ENCODE assay signal across 1 cellular context in the genomic region with DNA sequence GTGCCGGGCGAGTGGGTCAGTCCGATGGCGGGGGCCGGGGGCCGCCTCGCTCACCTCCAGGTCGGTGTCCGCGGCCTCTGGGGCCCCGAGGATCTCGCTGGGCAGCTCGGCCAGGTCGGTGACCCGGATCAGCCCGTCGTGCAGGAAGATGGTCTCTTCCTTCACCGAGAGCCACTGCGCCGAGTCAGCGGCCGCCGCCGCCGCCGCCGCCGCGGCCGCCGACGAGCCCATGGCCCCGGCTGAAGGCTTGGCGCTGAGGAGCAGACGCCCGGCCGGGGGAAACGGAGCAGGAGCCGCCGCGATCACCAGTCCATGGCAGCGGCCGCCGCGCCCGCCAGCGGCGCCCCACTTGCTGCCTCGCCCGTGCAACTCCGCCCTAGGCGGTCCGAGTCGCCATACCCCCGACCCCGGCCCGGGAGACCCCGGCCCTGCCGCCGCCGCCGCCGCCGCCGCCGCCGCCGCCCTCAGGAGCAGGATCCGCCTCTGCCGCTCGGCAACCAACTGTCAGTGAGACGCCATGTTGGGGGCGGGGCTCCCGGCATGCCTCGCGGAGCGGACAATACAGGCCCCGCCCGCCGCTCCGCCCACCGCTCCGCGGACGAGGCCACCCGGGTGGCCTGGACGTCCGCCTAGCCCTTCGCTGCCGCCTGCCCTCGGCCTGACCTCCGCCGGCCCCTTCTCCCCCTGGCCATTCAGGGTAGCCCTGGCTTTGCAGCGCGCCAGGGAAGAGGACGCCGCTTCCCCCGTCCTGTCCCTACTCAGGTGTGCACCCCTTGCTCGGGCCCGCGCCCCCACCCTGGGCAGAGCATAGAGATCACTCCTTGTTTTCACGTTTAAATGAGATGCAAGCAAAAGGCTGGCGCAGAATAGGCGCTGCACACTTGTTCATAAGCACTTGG.
TF ChIP-seq lines count a peak whose summit lies in the region.

A gene with protein sequence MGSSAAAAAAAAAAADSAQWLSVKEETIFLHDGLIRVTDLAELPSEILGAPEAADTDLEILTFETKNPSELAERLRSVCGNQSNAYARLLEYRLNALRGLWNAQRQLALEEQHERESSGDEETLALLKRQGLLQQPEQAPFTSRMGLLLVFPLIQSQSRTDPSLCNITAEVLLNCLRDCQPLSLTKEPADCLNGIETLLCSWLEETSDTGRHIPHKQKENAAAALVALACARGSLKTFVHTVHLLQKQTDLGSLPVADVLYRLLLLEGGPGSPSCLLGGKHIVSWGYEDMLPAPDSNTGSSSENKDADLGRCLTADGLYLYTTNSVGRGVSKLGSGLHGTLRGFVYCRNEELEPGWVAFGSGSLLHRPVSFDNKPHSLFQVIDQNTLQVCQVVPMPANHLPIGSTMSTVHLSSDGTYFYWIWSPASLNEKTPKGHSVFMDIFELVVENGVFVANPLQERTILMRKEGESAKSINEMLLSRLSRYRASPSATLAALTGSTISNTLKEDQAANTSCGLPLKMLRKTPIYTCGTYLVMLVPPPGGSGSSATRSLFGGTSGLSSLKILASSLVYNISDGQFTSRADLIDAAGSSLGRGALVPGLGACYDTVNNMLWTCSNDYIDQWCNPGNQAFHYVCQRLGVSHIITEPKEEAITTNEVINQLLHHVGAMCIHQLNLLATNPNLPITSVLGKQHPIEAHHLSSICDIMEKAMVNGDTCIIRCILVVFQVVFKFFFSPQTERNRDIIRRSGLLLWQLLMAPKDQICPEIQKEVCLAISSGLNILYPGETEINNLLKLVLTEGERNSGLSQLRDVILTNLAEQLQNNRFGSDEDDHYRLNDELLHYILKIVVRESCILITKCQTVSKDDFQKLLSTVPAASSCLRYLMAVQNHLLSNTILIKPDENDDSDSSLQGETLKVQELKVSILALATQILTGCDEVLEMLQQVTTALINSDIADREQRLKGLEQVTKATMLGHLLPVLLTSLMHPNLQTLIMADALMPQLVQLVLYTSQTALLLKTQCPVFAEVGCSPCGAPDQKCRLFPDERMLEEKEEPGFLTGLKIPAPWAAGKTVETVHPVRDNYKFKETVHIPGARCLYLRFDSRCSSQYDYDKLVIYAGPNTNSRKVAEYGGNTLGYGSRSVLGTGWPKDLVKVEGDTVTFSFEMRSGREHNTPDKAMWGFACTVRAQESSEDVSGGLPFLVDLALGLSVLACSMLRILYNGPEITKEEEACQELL (N-terminal part only) (minus strand): TSS at position 534 of the 899 bp plus-strand sequence. CDS start 303 bp downstream, at position 231.

TF ChIP-seq in K562, 482 proteins besides CTCF, POLR2A, EP300 and RAD21 (continued from another document and continues in another):
- TF ChIP-seq, protein P1, sequence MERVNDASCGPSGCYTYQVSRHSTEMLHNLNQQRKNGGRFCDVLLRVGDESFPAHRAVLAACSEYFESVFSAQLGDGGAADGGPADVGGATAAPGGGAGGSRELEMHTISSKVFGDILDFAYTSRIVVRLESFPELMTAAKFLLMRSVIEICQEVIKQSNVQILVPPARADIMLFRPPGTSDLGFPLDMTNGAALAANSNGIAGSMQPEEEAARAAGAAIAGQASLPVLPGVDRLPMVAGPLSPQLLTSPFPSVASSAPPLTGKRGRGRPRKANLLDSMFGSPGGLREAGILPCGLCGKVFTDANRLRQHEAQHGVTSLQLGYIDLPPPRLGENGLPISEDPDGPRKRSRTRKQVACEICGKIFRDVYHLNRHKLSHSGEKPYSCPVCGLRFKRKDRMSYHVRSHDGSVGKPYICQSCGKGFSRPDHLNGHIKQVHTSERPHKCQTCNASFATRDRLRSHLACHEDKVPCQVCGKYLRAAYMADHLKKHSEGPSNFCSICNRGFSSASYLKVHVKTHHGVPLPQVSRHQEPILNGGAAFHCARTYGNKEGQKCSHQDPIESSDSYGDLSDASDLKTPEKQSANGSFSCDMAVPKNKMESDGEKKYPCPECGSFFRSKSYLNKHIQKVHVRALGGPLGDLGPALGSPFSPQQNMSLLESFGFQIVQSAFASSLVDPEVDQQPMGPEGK (CRISPR knock-in tag; IDR thresholded peaks at IDR 0.05; ENCODE audit: borderline replicate concordance): no peak
- TF ChIP-seq ZNF354B (CRISPR knock-in tag; IDR thresholded peaks at IDR 0.05) (no peak), SMAD4 (CRISPR knock-in tag; conservative IDR thresholded peaks at IDR 0.05) (peak; percentile 28), MEF2A (IDR thresholded peaks at IDR 0.05; ENCODE audit: control insufficient read depth, low read depth, low read length) (no peak), ELF1 (tag; IDR thresholded peaks at IDR 0.05) (no peak), PTTG1 (tag; IDR thresholded peaks at IDR 0.05; ENCODE audit: low read depth) (no peak), PHTF2 (CRISPR knock-in tag; IDR thresholded peaks at IDR 0.05) (no peak), DIDO1 (tag; IDR thresholded peaks at IDR 0.05; ENCODE audit: low read depth) (no peak), ZNF707 (CRISPR knock-in tag; conservative IDR thresholded peaks at IDR 0.05) (no peak), CSDE1 (IDR thresholded peaks at IDR 0.05) (no peak), RUNX1 (IDR thresholded peaks at IDR 0.05; ENCODE audit: low read depth) (no peak), ZNF551 (CRISPR knock-in tag; IDR thresholded peaks at IDR 0.05) (no peak), IRF2 (CRISPR knock-in tag; IDR thresholded peaks at IDR 0.05) (no peak), PPARD (CRISPR knock-in tag; IDR thresholded peaks at IDR 0.05) (no peak), RB1 (IDR thresholded peaks at IDR 0.05; ENCODE audit: low read depth) (peak; percentile 47), NFIC (IDR thresholded peaks at IDR 0.05) (peak; percentile 61), ZBED1 (IDR thresholded peaks at IDR 0.05) (no peak), XRCC4 (IDR thresholded peaks at IDR 0.05; ENCODE audit: extremely low read depth, insufficient read depth, insufficient read length) (no peak), SMC3 (conservative IDR thresholded peaks at IDR 0.05; ENCODE audit: insufficient read depth, low read depth, low read length) (no peak), ZEB2 (IDR thresholded peaks at IDR 0.05) (no peak), GATA2 (CRISPR knock-in tag; IDR thresholded peaks at IDR 0.05) (no peak), HDAC2 (IDR thresholded peaks at IDR 0.05) (peak; percentile 57; the same call in 1 of the 2 replicates), KDM4B (IDR thresholded peaks at IDR 0.05; ENCODE audit: borderline replicate concordance in 2 of 2, low read depth in 1 of 2) (peak in 1 of 2 experiments; percentile 45; a peak in 1 of 4 replicates), SREBF2 (CRISPR knock-in tag; IDR thresholded peaks at IDR 0.05) (no peak), SMARCE1 (IDR thresholded peaks at IDR 0.05) (no peak), ZNF175 (CRISPR knock-in tag; IDR thresholded peaks at IDR 0.05; ENCODE audit: low read depth) (no peak), ZFPM2 (CRISPR knock-in tag; IDR thresholded peaks at IDR 0.05) (no peak), FOXM1 (IDR thresholded peaks at IDR 0.05; ENCODE audit: low read depth) (no peak), FOXM1 (CRISPR knock-in tag; IDR thresholded peaks at IDR 0.05; ENCODE audit: low read depth) (no peak), ZNF41 (CRISPR knock-in tag; conservative IDR thresholded peaks at IDR 0.05) (no peak), TAF9B (IDR thresholded peaks at IDR 0.05; ENCODE audit: partially characterized antibody) (no peak), TAF1 (IDR thresholded peaks at IDR 0.05; ENCODE audit: control insufficient read depth, extremely low read depth, insufficient read depth, low read length, severe bottlenecking) (peak; percentile 94), ZNF77 (CRISPR knock-in tag; IDR thresholded peaks at IDR 0.05) (no peak), ETV1 (tag; conservative IDR thresholded peaks at IDR 0.05; ENCODE audit: low read depth) (no peak), RFX5 (IDR thresholded peaks at IDR 0.05; ENCODE audit: low read depth, low read length) (no peak), MXI1 (IDR thresholded peaks at IDR 0.05; ENCODE audit: low read depth, low read length) (no peak), PML (IDR thresholded peaks at IDR 0.05; ENCODE audit: low read length) (peak; percentile 50; the same call in 1 of the 2 replicates), ZNF217 (CRISPR knock-in tag; IDR thresholded peaks at IDR 0.05) (no peak)
- TF ChIP-seq, protein P2, sequence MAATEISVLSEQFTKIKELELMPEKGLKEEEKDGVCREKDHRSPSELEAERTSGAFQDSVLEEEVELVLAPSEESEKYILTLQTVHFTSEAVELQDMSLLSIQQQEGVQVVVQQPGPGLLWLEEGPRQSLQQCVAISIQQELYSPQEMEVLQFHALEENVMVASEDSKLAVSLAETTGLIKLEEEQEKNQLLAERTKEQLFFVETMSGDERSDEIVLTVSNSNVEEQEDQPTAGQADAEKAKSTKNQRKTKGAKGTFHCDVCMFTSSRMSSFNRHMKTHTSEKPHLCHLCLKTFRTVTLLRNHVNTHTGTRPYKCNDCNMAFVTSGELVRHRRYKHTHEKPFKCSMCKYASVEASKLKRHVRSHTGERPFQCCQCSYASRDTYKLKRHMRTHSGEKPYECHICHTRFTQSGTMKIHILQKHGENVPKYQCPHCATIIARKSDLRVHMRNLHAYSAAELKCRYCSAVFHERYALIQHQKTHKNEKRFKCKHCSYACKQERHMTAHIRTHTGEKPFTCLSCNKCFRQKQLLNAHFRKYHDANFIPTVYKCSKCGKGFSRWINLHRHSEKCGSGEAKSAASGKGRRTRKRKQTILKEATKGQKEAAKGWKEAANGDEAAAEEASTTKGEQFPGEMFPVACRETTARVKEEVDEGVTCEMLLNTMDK (IDR thresholded peaks at IDR 0.05; ENCODE audit: borderline replicate concordance, insufficient read depth, low read depth, low read length, poor library complexity, severe bottlenecking): no peak
- TF ChIP-seq, protein P3, sequence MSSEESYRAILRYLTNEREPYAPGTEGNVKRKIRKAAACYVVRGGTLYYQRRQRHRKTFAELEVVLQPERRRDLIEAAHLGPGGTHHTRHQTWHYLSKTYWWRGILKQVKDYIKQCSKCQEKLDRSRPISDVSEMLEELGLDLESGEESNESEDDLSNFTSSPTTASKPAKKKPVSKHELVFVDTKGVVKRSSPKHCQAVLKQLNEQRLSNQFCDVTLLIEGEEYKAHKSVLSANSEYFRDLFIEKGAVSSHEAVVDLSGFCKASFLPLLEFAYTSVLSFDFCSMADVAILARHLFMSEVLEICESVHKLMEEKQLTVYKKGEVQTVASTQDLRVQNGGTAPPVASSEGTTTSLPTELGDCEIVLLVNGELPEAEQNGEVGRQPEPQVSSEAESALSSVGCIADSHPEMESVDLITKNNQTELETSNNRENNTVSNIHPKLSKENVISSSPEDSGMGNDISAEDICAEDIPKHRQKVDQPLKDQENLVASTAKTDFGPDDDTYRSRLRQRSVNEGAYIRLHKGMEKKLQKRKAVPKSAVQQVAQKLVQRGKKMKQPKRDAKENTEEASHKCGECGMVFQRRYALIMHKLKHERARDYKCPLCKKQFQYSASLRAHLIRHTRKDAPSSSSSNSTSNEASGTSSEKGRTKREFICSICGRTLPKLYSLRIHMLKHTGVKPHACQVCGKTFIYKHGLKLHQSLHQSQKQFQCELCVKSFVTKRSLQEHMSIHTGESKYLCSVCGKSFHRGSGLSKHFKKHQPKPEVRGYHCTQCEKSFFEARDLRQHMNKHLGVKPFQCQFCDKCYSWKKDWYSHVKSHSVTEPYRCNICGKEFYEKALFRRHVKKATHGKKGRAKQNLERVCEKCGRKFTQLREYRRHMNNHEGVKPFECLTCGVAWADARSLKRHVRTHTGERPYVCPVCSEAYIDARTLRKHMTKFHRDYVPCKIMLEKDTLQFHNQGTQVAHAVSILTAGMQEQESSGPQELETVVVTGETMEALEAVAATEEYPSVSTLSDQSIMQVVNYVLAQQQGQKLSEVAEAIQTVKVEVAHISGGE (CRISPR knock-in tag; IDR thresholded peaks at IDR 0.05): peak in 1 of 3 experiments; percentile 29; a peak in 1 of 6 replicates
- TF ChIP-seq, protein P4, sequence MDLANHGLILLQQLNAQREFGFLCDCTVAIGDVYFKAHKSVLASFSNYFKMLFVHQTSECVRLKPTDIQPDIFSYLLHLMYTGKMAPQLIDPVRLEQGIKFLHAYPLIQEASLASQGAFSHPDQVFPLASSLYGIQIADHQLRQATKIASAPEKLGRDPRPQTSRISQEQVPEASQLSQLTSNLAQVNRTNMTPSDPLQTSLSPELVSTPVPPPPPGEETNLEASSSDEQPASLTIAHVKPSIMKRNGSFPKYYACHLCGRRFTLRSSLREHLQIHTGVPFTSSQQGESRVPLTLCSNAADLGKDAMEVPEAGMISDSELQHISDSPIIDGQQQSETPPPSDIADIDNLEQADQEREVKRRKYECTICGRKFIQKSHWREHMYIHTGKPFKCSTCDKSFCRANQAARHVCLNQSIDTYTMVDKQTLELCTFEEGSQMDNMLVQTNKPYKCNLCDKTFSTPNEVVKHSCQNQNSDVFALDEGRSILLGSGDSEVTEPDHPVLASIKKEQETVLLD (IDR thresholded peaks at IDR 0.05): no peak
- TF ChIP-seq, protein P5, sequence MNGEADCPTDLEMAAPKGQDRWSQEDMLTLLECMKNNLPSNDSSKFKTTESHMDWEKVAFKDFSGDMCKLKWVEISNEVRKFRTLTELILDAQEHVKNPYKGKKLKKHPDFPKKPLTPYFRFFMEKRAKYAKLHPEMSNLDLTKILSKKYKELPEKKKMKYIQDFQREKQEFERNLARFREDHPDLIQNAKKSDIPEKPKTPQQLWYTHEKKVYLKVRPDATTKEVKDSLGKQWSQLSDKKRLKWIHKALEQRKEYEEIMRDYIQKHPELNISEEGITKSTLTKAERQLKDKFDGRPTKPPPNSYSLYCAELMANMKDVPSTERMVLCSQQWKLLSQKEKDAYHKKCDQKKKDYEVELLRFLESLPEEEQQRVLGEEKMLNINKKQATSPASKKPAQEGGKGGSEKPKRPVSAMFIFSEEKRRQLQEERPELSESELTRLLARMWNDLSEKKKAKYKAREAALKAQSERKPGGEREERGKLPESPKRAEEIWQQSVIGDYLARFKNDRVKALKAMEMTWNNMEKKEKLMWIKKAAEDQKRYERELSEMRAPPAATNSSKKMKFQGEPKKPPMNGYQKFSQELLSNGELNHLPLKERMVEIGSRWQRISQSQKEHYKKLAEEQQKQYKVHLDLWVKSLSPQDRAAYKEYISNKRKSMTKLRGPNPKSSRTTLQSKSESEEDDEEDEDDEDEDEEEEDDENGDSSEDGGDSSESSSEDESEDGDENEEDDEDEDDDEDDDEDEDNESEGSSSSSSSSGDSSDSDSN (IDR thresholded peaks at IDR 0.05; ENCODE audit: borderline replicate concordance in 1 of 2, low read depth in 2 of 2, low read length in 2 of 2): 0 out of 4 replicates have a peak, but pooled peaks of 1 of the 2 experiments have one; percentile 22
- TF ChIP-seq, protein P6, sequence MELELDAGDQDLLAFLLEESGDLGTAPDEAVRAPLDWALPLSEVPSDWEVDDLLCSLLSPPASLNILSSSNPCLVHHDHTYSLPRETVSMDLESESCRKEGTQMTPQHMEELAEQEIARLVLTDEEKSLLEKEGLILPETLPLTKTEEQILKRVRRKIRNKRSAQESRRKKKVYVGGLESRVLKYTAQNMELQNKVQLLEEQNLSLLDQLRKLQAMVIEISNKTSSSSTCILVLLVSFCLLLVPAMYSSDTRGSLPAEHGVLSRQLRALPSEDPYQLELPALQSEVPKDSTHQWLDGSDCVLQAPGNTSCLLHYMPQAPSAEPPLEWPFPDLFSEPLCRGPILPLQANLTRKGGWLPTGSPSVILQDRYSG (tag; conservative IDR thresholded peaks at IDR 0.05; ENCODE audit: low read depth): no peak
- TF ChIP-seq, protein P7, sequence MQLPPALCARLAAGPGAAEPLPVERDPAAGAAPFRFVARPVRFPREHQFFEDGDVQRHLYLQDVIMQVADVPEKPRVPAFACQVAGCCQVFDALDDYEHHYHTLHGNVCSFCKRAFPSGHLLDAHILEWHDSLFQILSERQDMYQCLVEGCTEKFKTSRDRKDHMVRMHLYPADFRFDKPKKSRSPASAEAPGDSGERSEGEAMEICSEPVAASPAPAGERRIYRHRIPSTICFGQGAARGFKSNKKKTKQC (CRISPR knock-in tag; IDR thresholded peaks at IDR 0.05): no peak
